ENCODE assay signal across 21 cellular contexts in the genomic region with DNA sequence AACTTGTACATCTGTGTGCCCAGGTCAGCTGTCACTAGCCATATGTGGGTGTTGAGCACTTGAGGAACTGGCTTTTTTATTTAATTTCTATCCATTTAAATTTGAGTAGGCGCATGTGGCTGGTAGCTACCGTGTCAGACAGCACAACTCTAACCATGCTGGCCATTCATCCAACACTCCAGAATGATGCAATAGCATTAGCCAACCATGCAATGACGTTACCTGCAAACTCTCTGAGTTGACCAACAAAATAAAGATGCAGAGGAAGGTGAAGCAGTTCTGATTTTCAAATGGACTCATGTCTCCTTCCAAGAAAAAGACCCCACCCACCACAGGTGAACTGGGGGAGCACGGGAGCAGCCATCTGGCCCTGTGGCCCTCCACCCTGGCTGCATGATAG.
"Had no signal": no experiment of that assay in that cellular context is flagged by ENCODE, and none has a peak within 500 bp of the region (broad histone marks: within the 10 kb centered on the region; RNA-seq: fewer than 3 reads in every experiment).

No MANE protein-coding gene starts in this region.

- H3K27me3 ChIP-seq: colonic mucosa, esophagus squamous epithelium, pancreas, right lobe of liver had no signal

- H3K9me3 Mint-ChIP-seq: activated naive CD4-positive, alpha-beta T cell treated with anti-CD3 and anti-CD28 coated beads, Interleukin-2, amount 10 ng/mL, durations not matched to agents 7 days and 5 days; activated naive CD8-positive, alpha-beta T cell treated with anti-CD3 and anti-CD28 coated beads, Interleukin-2, amount 50 U/mL, for 24 hours; activated T-cell treated with anti-CD3 and anti-CD28 coated beads, Interleukin-2, amount 50 U/mL, for 4 hours; central memory CD8-positive, alpha-beta T cell; immature natural killer cell; stimulated activated effector memory CD8-positive, alpha-beta T cell treated with anti-CD3 and anti-CD28 coated beads, Interleukin-12 subunit alpha, Interleukin-12 subunit beta, amount 100 ng/mL, for 72 hours had no signal

- H3K36me3 ChIP-seq: colonic mucosa, esophagus squamous epithelium, pancreas, right lobe of liver, thoracic aorta had no signal

- H3K36me3 Mint-ChIP-seq: activated naive CD4-positive, alpha-beta T cell treated with anti-CD3 and anti-CD28 coated beads, Interleukin-2, amount 10 ng/mL, durations not matched to agents 7 days and 5 days; brain; immature natural killer cell; naive thymus-derived CD4-positive, alpha-beta T cell; stimulated activated effector memory CD8-positive, alpha-beta T cell treated with anti-CD3 and anti-CD28 coated beads, Interleukin-12 subunit alpha, Interleukin-12 subunit beta, amount 100 ng/mL, for 72 hours had no signal

- H3K9me3 ChIP-seq: colonic mucosa, esophagus squamous epithelium, pancreas, right lobe of liver, thoracic aorta had no signal

- H3K4me3 ChIP-seq: colonic mucosa, esophagus squamous epithelium, pancreas, right lobe of liver, thoracic aorta had no signal

- H3K27ac ChIP-seq: colonic mucosa, pancreas, thoracic aorta had no signal

- FAIRE-seq: pancreas, small intestine had no signal

- H3K4me1 Mint-ChIP-seq: activated naive CD4-positive, alpha-beta T cell treated with anti-CD3 and anti-CD28 coated beads, Interleukin-2, amount 10 ng/mL, durations not matched to agents 7 days and 5 days; central memory CD8-positive, alpha-beta T cell; immature natural killer cell; naive thymus-derived CD4-positive, alpha-beta T cell; stimulated activated effector memory CD8-positive, alpha-beta T cell treated with anti-CD3 and anti-CD28 coated beads, Interleukin-12 subunit alpha, Interleukin-12 subunit beta, amount 100 ng/mL, for 72 hours had no signal

- H3K4me1 ChIP-seq: colonic mucosa, pancreas, right lobe of liver had no signal

- H3K27me3 Mint-ChIP-seq: activated naive CD8-positive, alpha-beta T cell treated with anti-CD3 and anti-CD28 coated beads, Interleukin-2, amount 50 U/mL, for 24 hours had no signal

- DNase-seq: activated CD4-positive, alpha-beta T cell treated with anti-CD3 and anti-CD28 coated beads, Interleukin-2, amount 50 U/mL, for 1 hour; activated CD8-positive, alpha-beta memory T cell treated with anti-CD3 and anti-CD28 coated beads, Interleukin-2, amount 50 U/mL, for 4 hours; activated naive CD4-positive, alpha-beta T cell treated with anti-CD3 and anti-CD28 coated beads, Interleukin-2, amount 10 ng/mL, durations not matched to agents 7 days and 5 days; activated naive CD8-positive, alpha-beta T cell treated with anti-CD3 and anti-CD28 coated beads, Interleukin-2, amount 50 U/mL, for 24 hours; activated T-cell treated with anti-CD3 and anti-CD28 coated beads, Interleukin-2, amount 50 U/mL, for 4 hours; anterior cingulate cortex; colonic mucosa; esophagus squamous epithelium; immature natural killer cell; kidney glomerular epithelial cell; mesenchymal stem cell; naive thymus-derived CD4-positive, alpha-beta T cell; pancreas; right lobe of liver; small intestine; stimulated activated CD4-positive, alpha-beta T cell treated with anti-CD3 and anti-CD28 coated beads, Interleukin-4, amount 100 ng/mL, for 24 hours; T1000 had no signal

- H3K4me3 Mint-ChIP-seq: activated naive CD4-positive, alpha-beta T cell treated with anti-CD3 and anti-CD28 coated beads, Interleukin-2, amount 10 ng/mL, durations not matched to agents 7 days and 5 days; activated naive CD8-positive, alpha-beta T cell treated with anti-CD3 and anti-CD28 coated beads, Interleukin-2, amount 50 U/mL, for 24 hours; activated T-cell treated with anti-CD3 and anti-CD28 coated beads, Interleukin-2, amount 50 U/mL, for 4 hours; brain; central memory CD8-positive, alpha-beta T cell; naive thymus-derived CD4-positive, alpha-beta T cell; stimulated activated effector memory CD8-positive, alpha-beta T cell treated with anti-CD3 and anti-CD28 coated beads, Interleukin-12 subunit alpha, Interleukin-12 subunit beta, amount 100 ng/mL, for 72 hours had no signal

- H3K27ac Mint-ChIP-seq: activated naive CD4-positive, alpha-beta T cell treated with anti-CD3 and anti-CD28 coated beads, Interleukin-2, amount 10 ng/mL, durations not matched to agents 7 days and 5 days; activated naive CD8-positive, alpha-beta T cell treated with anti-CD3 and anti-CD28 coated beads, Interleukin-2, amount 50 U/mL, for 24 hours; immature natural killer cell; naive thymus-derived CD4-positive, alpha-beta T cell; stimulated activated effector memory CD8-positive, alpha-beta T cell treated with anti-CD3 and anti-CD28 coated beads, Interleukin-12 subunit alpha, Interleukin-12 subunit beta, amount 100 ng/mL, for 72 hours had no signal
